In genomic region chr2:96093528-96093927, GRCh38 we compare ENCODE assay signal across 22 cellular contexts. TPM values are rescaled to one million over a fixed set of nuclear protein-coding genes. Genes with fewer than 3 reads are reported as not detected.
DNase-seq lines count a peak whose midpoint lies in the region; ATAC-seq and TF ChIP-seq lines count a peak whose summit lies in the region.
"Had no signal": no experiment of that assay in that cellular context is flagged by ENCODE, and none has a peak within 500 bp of the region (broad histone marks: within the 10 kb centered on the region; RNA-seq: fewer than 3 reads in every experiment).

No MANE protein-coding gene starts in this region.

- peaks cover 46% of the 10 kb centered on the region for H3K4me1 Mint-ChIP-seq in dendritic cell treated with granulocyte-macrophage colony-stimulating factor and Interleukin-4, amounts not matched to agents 40 ng/mL and 50 ng/mL, for 4 days (ENCODE audit: low read depth)
- H3K4me1 Mint-ChIP-seq in osteocyte (ENCODE audit: unreplicated experiment) = peaks cover 8% of the 10 kb centered on the region

- peaks cover 3% of the 10 kb centered on the region for H3K27me3 Mint-ChIP-seq in dendritic cell treated with granulocyte-macrophage colony-stimulating factor and Interleukin-4, amounts not matched to agents 40 ng/mL and 50 ng/mL, for 4 days
- H3K27me3 Mint-ChIP-seq in osteocyte (ENCODE audit: unreplicated experiment) = peaks cover 21% of the 10 kb centered on the region

- H3K27me3 ChIP-seq in A673 (replicated peaks; ENCODE audit: insufficient read depth, low read depth, low read length, poor library complexity) = no peaks in the 10 kb centered on the region
- peaks cover 5% of the 10 kb centered on the region for H3K27me3 ChIP-seq in lower lobe of right lung (ENCODE audit: low read depth)

- H3K36me3 Mint-ChIP-seq in dendritic cell treated with granulocyte-macrophage colony-stimulating factor and Interleukin-4, amounts not matched to agents 40 ng/mL and 50 ng/mL, for 4 days (ENCODE audit: low read depth) = no peaks in the 10 kb centered on the region
- no peaks in the 10 kb centered on the region for H3K36me3 Mint-ChIP-seq in osteocyte (ENCODE audit: unreplicated experiment)

- CTCF ChIA-PET in A673 (lab: Charles Lee) = no interaction called here

- H3K9me3 Mint-ChIP-seq in dendritic cell treated with granulocyte-macrophage colony-stimulating factor and Interleukin-4, amounts not matched to agents 40 ng/mL and 50 ng/mL, for 4 days = no peaks in the 10 kb centered on the region
- H3K9me3 Mint-ChIP-seq in osteocyte (ENCODE audit: unreplicated experiment) = no peaks in the 10 kb centered on the region

- H3K27ac Mint-ChIP-seq in dendritic cell treated with granulocyte-macrophage colony-stimulating factor and Interleukin-4, amounts not matched to agents 40 ng/mL and 50 ng/mL, for 4 days = peak overlapping the region; percentile 12
- no peak overlapping the region for H3K27ac Mint-ChIP-seq in osteocyte (ENCODE audit: unreplicated experiment)

- H3K36me3 ChIP-seq in A673 (ENCODE audit: insufficient read depth, low read length, poor library complexity, severe bottlenecking) (no peaks in the 10 kb centered on the region), lower lobe of right lung (no peaks in the 10 kb centered on the region)

- H3K4me1 ChIP-seq in A673 (ENCODE audit: insufficient read depth, low read length, poor library complexity, severe bottlenecking) (no peaks in the 10 kb centered on the region), lower lobe of right lung (no peaks in the 10 kb centered on the region)

- no peak overlapping the region for H3K4me3 Mint-ChIP-seq in dendritic cell treated with granulocyte-macrophage colony-stimulating factor and Interleukin-4, amounts not matched to agents 40 ng/mL and 50 ng/mL, for 4 days
- no peak overlapping the region for H3K4me3 Mint-ChIP-seq in osteocyte (ENCODE audit: unreplicated experiment)

- DNase-seq in activated CD8-positive, alpha-beta memory T cell treated with anti-CD3 and anti-CD28 coated beads for 24 hours = peak; percentile 30
- no peak for DNase-seq in activated CD8-positive, alpha-beta memory T cell treated with anti-CD3 and anti-CD28 coated beads, Interleukin-2, amount 50 U/mL, for 48 hours
- peak; percentile 1 for DNase-seq in AG20443 (ENCODE audit: low spot score)
- DNase-seq in osteocyte (ENCODE audit: extremely low spot score, unreplicated experiment) = peak; percentile 60
- DNase-seq in A673 (ENCODE audit: low spot score) = no peak
- no peak for DNase-seq in lower lobe of right lung
- DNase-seq: 8988T, DMS79, H7, KG1, NCI-H1092 treated with DMSO at 0.1 percent for 48 hours, NCI-H1436 treated with DMSO at 0.1 percent for 48 hours, NCI-H1930, PC-9, RPMI8226, SHP77 had no signal

- BruUV-seq in A673 (replicated peaks; lab: Mats Ljungman, UMichigan) = no TSS peak

- POLR2A ChIA-PET in A673 (lab: Charles Lee; ENCODE audit: low non-redundant PET) = no interaction called here

- intact Hi-C loops in dendritic cell treated with granulocyte-macrophage colony-stimulating factor and Interleukin-4, amounts not matched to agents 40 ng/mL and 50 ng/mL, for 4 days (cut with micrococcal nuclease) = no loop called here
- intact Hi-C loops in A673 (cut with micrococcal nuclease; ENCODE audit: unreplicated experiment) = no loop called here
- intact Hi-C loops in lower lobe of right lung (cut with DNase I) = no loop called here

- H3K4me3 ChIP-seq in A673 (ENCODE audit: low read depth, low read length, poor library complexity, severe bottlenecking) (no peak overlapping the region), lower lobe of right lung (no peak overlapping the region)
- H3K4me3 ChIP-seq: GM12878, PC-9 had no signal

- H3K27ac ChIP-seq in A673 (ENCODE audit: low read depth, low read length, poor library complexity, severe bottlenecking) = no peak overlapping the region
- no peak overlapping the region for H3K27ac ChIP-seq in lower lobe of right lung
- H3K27ac ChIP-seq: C4-2B, HL-60, PC-9 had no signal

- no peak for ATAC-seq in lower lobe of right lung
- ATAC-seq: GM12878 had no signal

- H3K9me3 ChIP-seq in A673 (ENCODE audit: low read depth, low read length, poor library complexity, severe bottlenecking) = no peaks in the 10 kb centered on the region
- H3K9me3 ChIP-seq in lower lobe of right lung = no peaks in the 10 kb centered on the region

- TF ChIP-seq CTCF in osteocyte (IDR thresholded peaks at IDR 0.05) (no peak), A673 (conservative IDR thresholded peaks at IDR 0.05; ENCODE audit: low read depth, low read length) (no peak), lower lobe of right lung (IDR thresholded peaks at IDR 0.05) (no peak)

RNA-seq across cellular contexts. Expression of gene ADRA2B, which starts 22.8 kb away (rescaled TPM):
- total RNA-seq in osteocyte (not detected in 2 replicates), A673 (2021) (0.11 TPM in 1 of 2 replicates, not detected in the other), lower lobe of right lung (0.32 TPM)
- total RNA-seq: NCI-H460 had no signal

RNA-seq across cellular contexts. Expression of gene ASTL, which starts 44.8 kb away (rescaled TPM):
- not detected in 2 replicates for total RNA-seq in osteocyte
- not detected in 2 replicates for total RNA-seq in A673 (2021)
- total RNA-seq in lower lobe of right lung = not detected
- total RNA-seq: H7, NCI-H460, PC-9 had no signal

RNA-seq across cellular contexts. Expression of gene DUSP2, which starts 51.7 kb away (rescaled TPM):
- total RNA-seq in osteocyte = 0.68 and 0.78 TPM in 2 replicates
- total RNA-seq in A673 (2021) = 0.50 and 1.4 TPM in 2 replicates
- 5.5 TPM for total RNA-seq in lower lobe of right lung

RNA-seq across cellular contexts. Expression of gene GPAT2, which starts 58.8 kb away (rescaled TPM):
- not detected in 2 replicates for total RNA-seq in osteocyte
- not detected in 2 replicates for total RNA-seq in A673 (2021)
- total RNA-seq in lower lobe of right lung = 4.3 TPM
- total RNA-seq: GM12878, HT-29, NCI-H460 had no signal

Comparison
In these comparisons a context has a peak if more than half of its experiments do, and no peak if none do; other contexts are left out.
1. DNase-seq: peak in activated CD8-positive, alpha-beta memory T cell treated with anti-CD3 and anti-CD28 coated beads for 24 hours (single experiment), AG20443 (single experiment) and osteocyte (single experiment); none in activated CD8-positive, alpha-beta memory T cell treated with anti-CD3 and anti-CD28 coated beads, Interleukin-2, amount 50 U/mL, for 48 hours (single experiment), A673 (single experiment) and lower lobe of right lung (single experiment).